ENCODE assay signal across 8 cellular contexts in the genomic region with DNA sequence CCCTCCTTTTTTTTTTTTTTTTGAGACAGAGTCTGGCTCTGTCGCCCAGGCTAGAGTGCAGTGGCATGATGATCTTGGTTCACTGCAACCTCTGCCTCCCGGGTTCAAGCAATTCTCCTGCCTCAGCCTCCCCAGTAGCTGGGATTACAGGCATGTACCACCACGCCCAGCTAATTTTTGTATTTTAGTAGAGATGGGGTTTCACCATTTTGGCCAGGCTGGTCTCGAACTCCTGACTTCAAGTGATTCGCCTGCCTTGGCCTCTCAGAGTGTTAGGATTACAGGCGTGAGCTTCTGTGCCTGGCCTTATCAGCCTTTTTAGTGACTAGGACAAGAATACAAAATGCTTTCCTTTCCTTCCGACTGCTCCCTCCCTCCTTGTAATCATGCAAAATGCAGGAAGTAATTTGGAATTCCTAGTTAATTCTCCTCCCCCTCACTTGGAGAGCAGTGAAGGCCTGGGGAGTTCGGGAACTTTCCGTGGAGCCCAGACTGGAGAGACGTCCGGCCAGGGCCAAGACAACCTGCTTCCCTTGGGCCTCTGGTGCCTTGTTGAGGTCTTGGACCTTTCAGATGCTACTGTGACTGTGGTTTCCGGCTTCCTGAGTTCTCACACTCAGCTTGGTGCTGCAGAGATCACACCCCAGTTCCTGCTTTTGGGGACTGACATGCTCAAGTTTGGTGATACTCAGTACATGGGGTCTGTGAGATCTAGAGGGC. TPM values are rescaled to one million over a fixed set of nuclear protein-coding genes. Genes with fewer than 3 reads are reported as not detected.
DNase-seq lines count a peak whose midpoint lies in the region; ATAC-seq and TF ChIP-seq lines count a peak whose summit lies in the region.
"Not testable (repeated sequence)": the region's sequence is repeated elsewhere in the genome, so short reads cannot be mapped to it uniquely, and the experiment has no call there.

No MANE protein-coding gene starts in this region.

- H3K4me3 Mint-ChIP-seq in CD4-positive, alpha-beta memory T cell = peak overlapping the region; percentile 76 to 94 (median 88)

- DNase-seq in CD4-positive, alpha-beta memory T cell = peak; percentile 76 to 86 (median 79)
- DNase-seq in T-helper 1 cell (peak; percentile 26 to 87 (median 57)), fibroblast of pulmonary artery (ENCODE audit: low read depth) (peak; percentile 79)
- peak; percentile 54 for DNase-seq in activated naive CD4-positive, alpha-beta T cell treated with Interleukin-2 at 50 U/mL for 16 hours
- DNase-seq in stimulated activated CD8-positive, alpha-beta memory T cell treated with anti-CD3 and anti-CD28 coated beads, Interleukin-12 subunit alpha, Interleukin-12 subunit beta, amount 100 ng/mL, for 4 hours (ENCODE audit: low read depth) = peak; percentile 41

- CTCF ChIA-PET in CD4-positive, alpha-beta memory T cell (lab: Charles Lee; ENCODE audit: partially characterized antibody) = interaction anchor here (1.0 to 6.1 kb wide), 4 partner anchors 25 to 186 kb away, joined by 4 to 63 read pairs (median 4); a partner anchor contains a TSS

- POLR2A ChIA-PET in CD4-positive, alpha-beta memory T cell (lab: Charles Lee; ENCODE audit: partially characterized antibody) = interaction anchor here (0.7 to 20.6 kb wide), 10 partner anchors 14 to 425 kb away, joined by 3 to 1007 read pairs (median 5); a partner anchor contains a TSS

- intact Hi-C loops in CD4-positive, alpha-beta memory T cell (cut with micrococcal nuclease) = not testable (repeated sequence)

- not testable (repeated sequence) for H3K9me3 ChIP-seq in CD4-positive, alpha-beta memory T cell (ENCODE audit: control insufficient read depth in 1 of 2, low read length in 2 of 2); muscle layer of colon (ENCODE audit: low read length)

- peaks cover 31 to 72% (median 46%) of the 10 kb centered on the region in 4 donors for H3K4me1 Mint-ChIP-seq in CD4-positive, alpha-beta memory T cell

- peak overlapping the region; percentile 94 for H3K27ac ChIP-seq in CD4-positive, alpha-beta memory T cell (ENCODE audit: low read depth, low read length)
- H3K27ac ChIP-seq in muscle layer of colon (ENCODE audit: low read depth, low read length) = peak overlapping the region; percentile 55

- H3K4me1 ChIP-seq in CD4-positive, alpha-beta memory T cell (ENCODE audit: insufficient read depth, low read length) = peaks cover 76% of the 10 kb centered on the region
- peaks cover 18% of the 10 kb centered on the region for H3K4me1 ChIP-seq in muscle layer of colon (ENCODE audit: insufficient read depth, low read length)

- H3K9me3 Mint-ChIP-seq in CD4-positive, alpha-beta memory T cell = not testable (repeated sequence)

- not testable (repeated sequence) for H3K36me3 ChIP-seq in CD4-positive, alpha-beta memory T cell (ENCODE audit: insufficient read depth, low read length); muscle layer of colon (ENCODE audit: insufficient read depth, low read length)

- H3K27ac Mint-ChIP-seq in CD4-positive, alpha-beta memory T cell = peak overlapping the region; percentile 96 to 100 (median 100)

- H3K36me3 Mint-ChIP-seq in CD4-positive, alpha-beta memory T cell = not testable (repeated sequence)

- TF ChIP-seq CTCF in fibroblast of pulmonary artery (IDR thresholded peaks at IDR 0.05; ENCODE audit: low read length, missing control alignments) = not testable (repeated sequence)

- H3K27me3 Mint-ChIP-seq in CD4-positive, alpha-beta memory T cell = not testable (repeated sequence)

- H3K9ac ChIP-seq in muscle layer of colon (ENCODE audit: low read length) = not testable (repeated sequence)

- H3K4me3 ChIP-seq in CD4-positive, alpha-beta memory T cell (ENCODE audit: low read length in 2 of 2) = peak overlapping the region; percentile 2 to 30
- not testable (repeated sequence) for H3K4me3 ChIP-seq in fibroblast of pulmonary artery (replicated peaks; ENCODE audit: low read depth, low read length); muscle layer of colon (ENCODE audit: low read depth in 1 of 2, low read length in 2 of 2)

- not testable (repeated sequence) for H3K27me3 ChIP-seq in CD4-positive, alpha-beta memory T cell (ENCODE audit: insufficient read depth, low read length); muscle layer of colon (ENCODE audit: control insufficient read depth in 1 of 2, insufficient read depth in 2 of 2, low read length in 2 of 2)

- ATAC-seq in GM19463 (IDR thresholded peaks at IDR 0.05; ENCODE audit: unreplicated experiment) (peak; percentile 40), HG03469 (IDR thresholded peaks at IDR 0.05; ENCODE audit: unreplicated experiment) (peak; percentile 52)

RNA-seq across cellular contexts. Expression of a gene that starts 4.0 kb away (rescaled TPM):
- total RNA-seq in CD4-positive, alpha-beta memory T cell = 10 to 100 TPM; 72.9 to 82.3 TPM
- 100 to 1,000 TPM; 106 to 126 TPM for polyA plus RNA-seq in CD4-positive, alpha-beta memory T cell

RNA-seq across cellular contexts. Expression of a gene that starts 25.8 kb away (rescaled TPM):
- 100 to 1,000 TPM; 631 to 665 TPM for total RNA-seq in CD4-positive, alpha-beta memory T cell
- polyA plus RNA-seq in CD4-positive, alpha-beta memory T cell = 100 to 1,000 TPM in 1 of 2 donors, 10 to 100 TPM in 1; 76.7 to 153 TPM
